ENCODE assay signal across 8 cellular contexts in the genomic region with DNA sequence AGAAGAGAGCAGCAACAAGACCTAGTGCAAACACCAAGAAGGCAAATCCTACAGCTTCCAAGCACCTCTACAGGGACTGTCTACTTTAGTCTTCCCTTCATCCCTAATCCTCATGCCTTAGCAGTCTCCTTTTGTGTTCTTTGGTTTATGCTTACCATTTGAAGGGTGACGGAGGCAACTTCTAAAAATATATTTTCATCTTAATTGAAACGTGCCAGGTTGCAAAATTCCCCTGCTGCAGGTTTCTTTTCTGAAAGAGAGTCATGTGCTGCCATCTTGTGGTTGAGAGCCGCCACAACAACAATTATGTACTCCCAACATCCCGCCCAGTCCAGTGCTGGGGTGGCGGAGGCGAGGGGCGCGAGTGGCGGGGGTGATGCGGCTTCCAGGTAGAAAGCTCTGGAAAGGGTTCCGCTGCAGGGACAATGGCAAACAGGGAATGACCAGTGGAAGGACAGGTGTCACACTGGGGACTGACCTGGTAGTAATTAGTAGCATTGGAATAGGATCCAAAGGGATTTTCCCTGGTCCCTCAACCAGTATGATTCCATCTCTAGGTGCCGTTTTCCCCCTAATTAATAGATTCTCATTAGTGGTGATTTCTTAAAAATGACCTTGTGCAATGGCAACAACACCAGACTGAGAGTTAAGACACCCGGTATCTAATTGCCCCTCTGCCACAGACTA.
DNase-seq lines count a peak whose midpoint lies in the region; ATAC-seq and TF ChIP-seq lines count a peak whose summit lies in the region.

No MANE protein-coding gene starts in this region.

- peak overlapping the region; percentile 72 for H3K4me2 ChIP-seq in PC-9

- H3F3A ChIP-seq in PC-9 (ENCODE audit: insufficient read depth, low read depth), result no peaks in the 10 kb centered on the region

- H3K4me3 ChIP-seq in Jurkat, Clone E6-1 (ENCODE audit: low read length), result no peak overlapping the region
- no peak overlapping the region for H3K4me3 ChIP-seq in PC-9
- no peak overlapping the region for H3K4me3 ChIP-seq in fibroblast of mammary gland (ENCODE audit: control insufficient read depth, low read depth, low read length)

- H3K27me3 Mint-ChIP-seq in nephron progenitor cell (ENCODE audit: low read depth, poor library complexity), result no peaks in the 10 kb centered on the region

- no peaks in the 10 kb centered on the region for H3K9me3 Mint-ChIP-seq in nephron progenitor cell

- no peak overlapping the region for H3K4me3 Mint-ChIP-seq in nephron progenitor cell

- DNase-seq in G401 (ENCODE audit: low spot score), result peak; percentile 83
- peak; percentile 51 for DNase-seq in Jurkat, Clone E6-1 (ENCODE audit: low read depth, low spot score)
- peak in 1 of 2 experiments; percentile 69 for DNase-seq in PC-9
- DNase-seq in activated T-cell treated with anti-CD3 and anti-CD28 coated beads, Interleukin-2, amount 50 U/mL, for 48 hours, result peak; percentile 84 to 87
- peak; percentile 65 for DNase-seq in fibroblast of mammary gland (ENCODE audit: low read depth)
- DNase-seq in nephron progenitor cell, result peak; percentile 80
- DNase-seq in stimulated activated naive CD4-positive, alpha-beta T cell (lab: John Stamatoyannopoulos, UW), result peak; percentile 45 to 78 (median 54)

- no peaks in the 10 kb centered on the region for H3K9me2 ChIP-seq in PC-9 (ENCODE audit: insufficient read depth)

- intact Hi-C loops in PC-9 (cut with micrococcal nuclease; ENCODE audit: unreplicated experiment), result loop anchor here (1.0 to 5.0 kb wide), 5 partner anchors 199 to 838 kb away; partner anchors contain the start of gene PYGL

- no peak overlapping the region for H3K27ac Mint-ChIP-seq in nephron progenitor cell

- TF ChIP-seq CTCF in PC-9 (conservative IDR thresholded peaks at IDR 0.05) (peak; percentile 91), fibroblast of mammary gland (conservative IDR thresholded peaks at IDR 0.05; ENCODE audit: control insufficient read depth, insufficient read depth, low read depth, low read length) (peak; percentile 65), nephron progenitor cell (IDR thresholded peaks at IDR 0.05) (peak; percentile 75)

- ATAC-seq in GM19455 (IDR thresholded peaks at IDR 0.05; ENCODE audit: unreplicated experiment), result no peak

- 0 out of 2 replicates have a peak, but pooled peaks cover 4% of the 10 kb centered on the region for H3K4me1 ChIP-seq in PC-9 (replicated peaks; ENCODE audit: insufficient read depth)

- in situ Hi-C loops in G401 (cut with HindIII; ENCODE audit: low sequenced_read_pairs), result no loop called here

- H4K20me1 ChIP-seq in PC-9 (ENCODE audit: insufficient read depth), result no peaks in the 10 kb centered on the region

- H2AFZ ChIP-seq in PC-9, result 0 out of 2 replicates have a peak overlapping the region, but pooled peaks have one; percentile 49

- CTCF ChIA-PET in PC-9 (lab: Charles Lee), result interaction anchor here (0.6 to 2.0 kb wide), 3 partner anchors 198 to 501 kb away, joined by 3 to 7 read pairs (median 4); no protein-coding TSS in a partner anchor

- H3K36me3 ChIP-seq in PC-9 (ENCODE audit: low read depth), result no peaks in the 10 kb centered on the region

- no peak overlapping the region for H3K27ac ChIP-seq in PC-9

- POLR2A ChIA-PET in PC-9 (lab: Charles Lee; ENCODE audit: unreplicated experiment), result no interaction called here

- H3K79me2 ChIP-seq in PC-9 (ENCODE audit: low read depth), result no peaks in the 10 kb centered on the region

- H3K4me1 Mint-ChIP-seq in nephron progenitor cell, result peaks cover 30% of the 10 kb centered on the region

- H3K27me3 ChIP-seq in PC-9 (ENCODE audit: insufficient read depth, low read depth), result no peaks in the 10 kb centered on the region

- BruUV-seq in PC-9 (replicated peaks; lab: Mats Ljungman, UMichigan), result no TSS peak

- H3K9me3 ChIP-seq in PC-9 (ENCODE audit: insufficient read depth, low read depth), result no peaks in the 10 kb centered on the region

- no peaks in the 10 kb centered on the region for H3K36me3 Mint-ChIP-seq in nephron progenitor cell (ENCODE audit: low read depth)
